1 cellular context compared by ENCODE assay signal in the genomic region with DNA sequence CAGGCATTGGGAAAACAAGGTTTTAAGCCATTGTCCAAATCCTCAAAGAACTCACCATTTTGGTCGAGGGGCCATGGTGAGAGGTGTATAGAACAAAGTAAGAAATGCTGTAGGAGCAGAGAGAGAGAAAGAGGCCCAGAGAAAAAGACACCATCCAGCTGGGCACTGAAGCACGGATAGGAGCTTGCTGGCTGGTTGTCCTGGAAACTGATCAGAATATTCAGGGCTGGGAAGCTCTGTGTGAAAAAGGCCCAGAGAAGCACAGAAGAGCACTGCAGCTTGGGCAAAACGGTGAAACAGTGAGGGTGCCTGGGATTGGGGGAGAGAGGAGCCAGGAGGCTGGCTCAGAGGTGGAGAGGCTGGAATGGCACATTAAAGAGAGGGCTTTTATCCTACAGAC.
TF ChIP-seq lines count a peak whose summit lies in the region.

No MANE protein-coding gene starts in this region.

TF ChIP-seq in IMR-90, 13 proteins besides CTCF, POLR2A, EP300 and RAD21 (continued from another document):
- no peak for TF ChIP-seq CEBPB (IDR thresholded peaks at IDR 0.05; ENCODE audit: low read depth, low read length)
- no peak for TF ChIP-seq BHLHE40 (IDR thresholded peaks at IDR 0.05; ENCODE audit: low read depth, low read length)
- no peak for TF ChIP-seq NFE2L2 (IDR thresholded peaks at IDR 0.05; ENCODE audit: low read depth, low read length)
- TF ChIP-seq, protein P1, sequence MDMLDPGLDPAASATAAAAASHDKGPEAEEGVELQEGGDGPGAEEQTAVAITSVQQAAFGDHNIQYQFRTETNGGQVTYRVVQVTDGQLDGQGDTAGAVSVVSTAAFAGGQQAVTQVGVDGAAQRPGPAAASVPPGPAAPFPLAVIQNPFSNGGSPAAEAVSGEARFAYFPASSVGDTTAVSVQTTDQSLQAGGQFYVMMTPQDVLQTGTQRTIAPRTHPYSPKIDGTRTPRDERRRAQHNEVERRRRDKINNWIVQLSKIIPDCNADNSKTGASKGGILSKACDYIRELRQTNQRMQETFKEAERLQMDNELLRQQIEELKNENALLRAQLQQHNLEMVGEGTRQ (IDR thresholded peaks at IDR 0.05; ENCODE audit: low read depth, low read length): no peak
- TF ChIP-seq MAFK (IDR thresholded peaks at IDR 0.05; ENCODE audit: low read depth, low read length): no peak
- no peak for TF ChIP-seq SMC3 (IDR thresholded peaks at IDR 0.05; ENCODE audit: low read depth, low read length)
- no peak for TF ChIP-seq CHD1 (IDR thresholded peaks at IDR 0.05; ENCODE audit: low read depth, low read length)
